Comparison of ENCODE assay signal across 27 cellular contexts in the genomic region with DNA sequence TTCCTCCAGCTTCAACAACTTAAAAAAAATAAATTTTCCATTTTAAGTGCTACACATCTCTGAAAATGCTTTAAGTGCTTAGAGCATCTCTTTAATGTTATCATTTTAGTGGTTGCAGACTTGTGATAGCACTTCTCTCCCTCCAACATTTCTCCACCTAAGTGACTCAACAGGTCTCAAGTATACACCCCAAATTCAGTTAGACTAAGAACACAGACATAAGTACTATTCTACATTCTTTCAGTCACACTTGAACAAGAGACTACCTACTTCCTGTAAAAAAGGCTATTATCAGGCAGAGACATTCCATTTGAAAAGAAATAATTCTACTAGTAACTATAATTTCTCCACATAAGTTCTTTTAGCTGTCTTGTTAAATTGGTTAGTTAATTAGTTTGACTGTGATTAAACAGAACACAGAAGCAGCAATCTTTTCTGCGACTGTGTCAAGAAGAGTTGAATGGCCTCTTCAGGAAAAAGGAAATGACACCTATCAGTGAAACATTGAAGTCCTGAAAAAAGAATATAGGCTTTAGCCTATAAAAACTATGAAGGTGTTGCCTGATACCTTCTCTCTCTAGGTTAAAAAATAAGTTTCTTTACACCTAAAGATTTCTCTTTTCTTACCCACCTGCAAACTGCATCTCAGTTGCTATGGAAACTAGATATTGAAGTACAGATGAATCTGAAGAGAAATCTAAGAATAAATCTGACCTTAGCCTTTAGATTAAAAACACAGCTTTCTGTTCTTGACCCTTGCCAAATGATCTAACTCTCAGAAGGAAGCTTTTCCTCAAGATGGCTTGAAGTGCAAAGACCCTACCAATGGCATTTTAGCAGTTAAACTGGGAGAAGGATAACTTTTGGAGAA. TPM values are rescaled to one million over a fixed set of nuclear protein-coding genes. Genes with fewer than 3 reads are reported as not detected.
DNase-seq lines count a peak whose midpoint lies in the region; ATAC-seq, FAIRE-seq and TF ChIP-seq lines count a peak whose summit lies in the region.
"Had no signal": no experiment of that assay in that cellular context is flagged by ENCODE, and none has a peak within 500 bp of the region (broad histone marks: within the 10 kb centered on the region; RNA-seq: fewer than 3 reads in every experiment).

No MANE protein-coding gene starts in this region.

- no peaks in the 10 kb centered on the region for H3K9me3 Mint-ChIP-seq in CD8-positive, alpha-beta T cell
- H3K9me3 Mint-ChIP-seq in astrocyte (ENCODE audit: unreplicated experiment) = peaks cover 3% of the 10 kb centered on the region
- H3K9me3 Mint-ChIP-seq in activated T-helper 17 cell treated with anti-CD3 and anti-CD28 coated beads, Interleukin-2, amount 50 U/mL, for 72 hours = no peaks in the 10 kb centered on the region
- H3K9me3 Mint-ChIP-seq: activated naive CD8-positive, alpha-beta T cell treated with anti-CD3 and anti-CD28 coated beads, Interleukin-2, amount 50 U/mL, for 24 hours; IgD-negative memory B cell; T-cell; type B pancreatic cell had no signal

- no peak for ATAC-seq in CD8-positive, alpha-beta T cell
- ATAC-seq in HG02588 (IDR thresholded peaks at IDR 0.05; ENCODE audit: unreplicated experiment) (peak; percentile 49), lower lobe of right lung (peak; percentile 75 to 93), GM18909 (IDR thresholded peaks at IDR 0.05; ENCODE audit: poor library complexity, unreplicated experiment) (no peak), HG03039 (IDR thresholded peaks at IDR 0.05; ENCODE audit: unreplicated experiment) (no peak)
- no peak for ATAC-seq in activated T-helper 17 cell treated with anti-CD3 and anti-CD28 coated beads, Interleukin-2, amount 50 U/mL, for 72 hours (replicated peaks)
- ATAC-seq: A549; activated naive CD8-positive, alpha-beta T cell treated with anti-CD3 and anti-CD28 coated beads, Interleukin-2, amount 50 U/mL, for 24 hours; PC-3; right cardiac atrium had no signal

- DNase-seq in CD8-positive, alpha-beta T cell = no peak
- DNase-seq in astrocyte (ENCODE audit: low read depth) = peak; percentile 42
- no peak for DNase-seq in lower lobe of right lung
- no peak for DNase-seq in SKM-1 (lab: John Stamatoyannopoulos, UW; ENCODE audit: unreplicated experiment)
- DNase-seq: activated CD4-positive, alpha-beta T cell treated with anti-CD3 and anti-CD28 coated beads for 48 hours; activated CD8-positive, alpha-beta memory T cell treated with anti-CD3 and anti-CD28 coated beads, Interleukin-2, amount 50 U/mL, for 48 hours; activated effector memory CD4-positive, alpha-beta T cell treated with anti-CD3 and anti-CD28 coated beads, Interleukin-2, amount 50 U/mL, for 16 hours; activated naive CD8-positive, alpha-beta T cell treated with anti-CD3 and anti-CD28 coated beads, Interleukin-2, amount 50 U/mL, for 24 hours; brain microvascular endothelial cell; mammary epithelial cell; MM.1S; NCI-H1694; NCI-H226; PC-3; right cardiac atrium; SHP77; stimulated activated CD4-positive, alpha-beta T cell treated with anti-CD3 and anti-CD28 coated beads, Interleukin-12 subunit alpha, Interleukin-12 subunit beta, amount 100 ng/mL, for 4 hours; T-cell had no signal

- H3K79me2 ChIP-seq in astrocyte (ENCODE audit: insufficient read depth, low read length) = peaks cover 41% of the 10 kb centered on the region

- FAIRE-seq in astrocyte (lab: Jason Lieb, UNC) = peak; percentile 39
- FAIRE-seq: A549 had no signal

- H3K4me1 ChIP-seq in CD8-positive, alpha-beta T cell (ENCODE audit: insufficient read depth, low read length) = peaks cover 4% of the 10 kb centered on the region
- H3K4me1 ChIP-seq in astrocyte (ENCODE audit: insufficient read depth, low read length) (no peaks in the 10 kb centered on the region), lower lobe of right lung (peaks cover 19% of the 10 kb centered on the region)
- H3K4me1 ChIP-seq: A549; BLaER1 treated with 17β-estradiol and CSF1 and Interleukin-3, amounts not matched to agents 10 nM and 100 nM had no signal

- no peak overlapping the region for H3K4me3 Mint-ChIP-seq in CD8-positive, alpha-beta T cell
- H3K4me3 Mint-ChIP-seq in astrocyte (ENCODE audit: unreplicated experiment) = no peak overlapping the region
- no peak overlapping the region for H3K4me3 Mint-ChIP-seq in activated T-helper 17 cell treated with anti-CD3 and anti-CD28 coated beads, Interleukin-2, amount 50 U/mL, for 72 hours
- H3K4me3 Mint-ChIP-seq: activated naive CD8-positive, alpha-beta T cell treated with anti-CD3 and anti-CD28 coated beads, Interleukin-2, amount 50 U/mL, for 24 hours; IgD-negative memory B cell; T-cell; type B pancreatic cell had no signal

- peaks cover 6% of the 10 kb centered on the region for H3K36me3 ChIP-seq in CD8-positive, alpha-beta T cell (ENCODE audit: insufficient read depth, low read length)
- H3K36me3 ChIP-seq in astrocyte (ENCODE audit: insufficient read depth, low read length) (no peaks in the 10 kb centered on the region), lower lobe of right lung (peaks cover 4% of the 10 kb centered on the region)

- CTCF ChIA-PET in CD8-positive, alpha-beta T cell (lab: Charles Lee) = no interaction called here

- H3K27ac Mint-ChIP-seq in CD8-positive, alpha-beta T cell = peak overlapping the region; percentile 20
- no peak overlapping the region for H3K27ac Mint-ChIP-seq in astrocyte (ENCODE audit: unreplicated experiment)
- H3K27ac Mint-ChIP-seq in activated T-helper 17 cell treated with anti-CD3 and anti-CD28 coated beads, Interleukin-2, amount 50 U/mL, for 72 hours = no peak overlapping the region
- H3K27ac Mint-ChIP-seq: activated naive CD8-positive, alpha-beta T cell treated with anti-CD3 and anti-CD28 coated beads, Interleukin-2, amount 50 U/mL, for 24 hours; IgD-negative memory B cell; type B pancreatic cell had no signal

- POLR2A ChIA-PET in CD8-positive, alpha-beta T cell (lab: Charles Lee) = no interaction called here

- no peak overlapping the region for H3K4me2 ChIP-seq in astrocyte (ENCODE audit: low read length)
- H3K4me2 ChIP-seq: A549; BLaER1 treated with 17β-estradiol and CSF1 and Interleukin-3, amounts not matched to agents 10 nM and 100 nM had no signal

- no peak overlapping the region for H3K4me3 ChIP-seq in CD8-positive, alpha-beta T cell (ENCODE audit: low read depth, low read length)
- H3K4me3 ChIP-seq in astrocyte (ENCODE audit: insufficient read depth, low read depth, low read length) (no peak overlapping the region), lower lobe of right lung (no peak overlapping the region)
- H3K4me3 ChIP-seq: A549; BLaER1 treated with 17β-estradiol and CSF1 and Interleukin-3, amounts not matched to agents 10 nM and 100 nM; coronary artery had no signal

- peaks cover 38% of the 10 kb centered on the region for H3K36me3 Mint-ChIP-seq in CD8-positive, alpha-beta T cell
- H3K36me3 Mint-ChIP-seq in astrocyte (ENCODE audit: low read depth, unreplicated experiment) = peaks cover 5% of the 10 kb centered on the region
- peaks cover 47% of the 10 kb centered on the region for H3K36me3 Mint-ChIP-seq in activated T-helper 17 cell treated with anti-CD3 and anti-CD28 coated beads, Interleukin-2, amount 50 U/mL, for 72 hours (ENCODE audit: low read depth)

- no peak for TF ChIP-seq CTCF in CD8-positive, alpha-beta T cell (IDR thresholded peaks at IDR 0.05)
- TF ChIP-seq CTCF in astrocyte (IDR thresholded peaks at IDR 0.05; ENCODE audit: insufficient read depth, low read depth, low read length) = no peak
- TF ChIP-seq CTCF in lower lobe of right lung (IDR thresholded peaks at IDR 0.05) = no peak

- H3K4me1 Mint-ChIP-seq in CD8-positive, alpha-beta T cell (ENCODE audit: low read depth) = peaks cover 26% of the 10 kb centered on the region
- H3K4me1 Mint-ChIP-seq in astrocyte (ENCODE audit: low read depth, unreplicated experiment) = peaks cover 7% of the 10 kb centered on the region
- no peaks in the 10 kb centered on the region for H3K4me1 Mint-ChIP-seq in activated T-helper 17 cell treated with anti-CD3 and anti-CD28 coated beads, Interleukin-2, amount 50 U/mL, for 72 hours

- H3K27me3 ChIP-seq in CD8-positive, alpha-beta T cell (ENCODE audit: insufficient read depth, low read length) = no peaks in the 10 kb centered on the region
- H3K27me3 ChIP-seq in astrocyte (ENCODE audit: insufficient read depth, low read length) (no peaks in the 10 kb centered on the region), lower lobe of right lung (ENCODE audit: low read depth) (no peaks in the 10 kb centered on the region)
- H3K27me3 ChIP-seq: BLaER1 treated with 17β-estradiol and CSF1 and Interleukin-3, amounts not matched to agents 10 nM and 100 nM; brain microvascular endothelial cell had no signal

- H2AFZ ChIP-seq in astrocyte (ENCODE audit: low read depth, low read length) = no peak overlapping the region

- H3K27ac ChIP-seq in CD8-positive, alpha-beta T cell (ENCODE audit: low read depth, low read length) = no peak overlapping the region
- H3K27ac ChIP-seq in astrocyte (ENCODE audit: low read depth, low read length) = no peak overlapping the region
- no peak overlapping the region for H3K27ac ChIP-seq in lower lobe of right lung
- H3K27ac ChIP-seq: A549; BLaER1 treated with 17β-estradiol and CSF1 and Interleukin-3, amounts not matched to agents 10 nM and 100 nM; brain microvascular endothelial cell; coronary artery had no signal

- no peaks in the 10 kb centered on the region for H3K9me3 ChIP-seq in CD8-positive, alpha-beta T cell (ENCODE audit: low read length)
- H3K9me3 ChIP-seq in astrocyte (ENCODE audit: insufficient read depth, low read depth, low read length) (no peaks in the 10 kb centered on the region), lower lobe of right lung (no peaks in the 10 kb centered on the region)
- H3K9me3 ChIP-seq: A549 had no signal

- no peaks in the 10 kb centered on the region for H4K20me1 ChIP-seq in astrocyte (ENCODE audit: insufficient read depth, low read length)

- no peak overlapping the region for H3K9ac ChIP-seq in astrocyte (ENCODE audit: low read length)
- H3K9ac ChIP-seq: BLaER1 treated with 17β-estradiol and CSF1 and Interleukin-3, amounts not matched to agents 10 nM and 100 nM had no signal

- intact Hi-C loops in CD8-positive, alpha-beta T cell (cut with DNase I, micrococcal nuclease) = no loop called here
- intact Hi-C loops in lower lobe of right lung (cut with DNase I) = no loop called here

- no peaks in the 10 kb centered on the region for H3K27me3 Mint-ChIP-seq in CD8-positive, alpha-beta T cell (ENCODE audit: low read depth)
- H3K27me3 Mint-ChIP-seq in astrocyte (ENCODE audit: low read depth, unreplicated experiment) = no peaks in the 10 kb centered on the region
- no peaks in the 10 kb centered on the region for H3K27me3 Mint-ChIP-seq in activated T-helper 17 cell treated with anti-CD3 and anti-CD28 coated beads, Interleukin-2, amount 50 U/mL, for 72 hours
- H3K27me3 Mint-ChIP-seq: activated naive CD8-positive, alpha-beta T cell treated with anti-CD3 and anti-CD28 coated beads, Interleukin-2, amount 50 U/mL, for 24 hours; IgD-negative memory B cell; T-cell; type B pancreatic cell had no signal

RNA-seq across cellular contexts. Expression of a gene that starts 18.0 kb away (rescaled TPM):
- 10 to 100 TPM; 54.8 to 55.5 TPM for total RNA-seq in CD8-positive, alpha-beta T cell
- 15.4 and 16.3 TPM in 2 replicates for total RNA-seq in astrocyte
- total RNA-seq in lower lobe of right lung = 19.6 TPM
- total RNA-seq in activated T-helper 17 cell treated with anti-CD3 and anti-CD28 coated beads, Interleukin-2, amount 50 U/mL, for 72 hours = 10 to 100 TPM; 17.7 to 27.6 TPM

Comparison
In these comparisons a context has a peak if more than half of its experiments do, and no peak if none do; other contexts are left out.
1. ATAC-seq: peak in HG02588 (single experiment) and lower lobe of right lung (2 of 2); none in CD8-positive, alpha-beta T cell (single experiment), activated T-helper 17 cell treated with anti-CD3 and anti-CD28 coated beads, Interleukin-2, amount 50 U/mL, for 72 hours (single experiment), GM18909 (single experiment) and HG03039 (single experiment).